ENCODE assay signal across 26 cellular contexts in genomic region chr3:37282996-37283395, GRCh38.
"Had no signal": no experiment of that assay in that cellular context is flagged by ENCODE, and none has a peak within 500 bp of the region (broad histone marks: within the 10 kb centered on the region; RNA-seq: fewer than 3 reads in every experiment).

No MANE protein-coding gene starts in this region.

- DNase-seq: activated CD4-positive, alpha-beta memory T cell treated with anti-CD3 and anti-CD28 coated beads for 36 hours; activated CD4-positive, alpha-beta T cell treated with anti-CD3 and anti-CD28 coated beads for 48 hours; activated effector memory CD4-positive, alpha-beta T cell treated with Interleukin-2 at 50 U/mL for 16 hours; activated naive CD4-positive, alpha-beta T cell treated with anti-CD3 and anti-CD28 coated beads, Interleukin-2, amount 10 ng/mL, durations not matched to agents 7 days and 5 days; activated T-cell treated with anti-CD3 and anti-CD28 coated beads, Interleukin-2, amount 50 U/mL, for 72 hours; aorta; effector CD8-positive, alpha-beta T cell; heart right ventricle; islet precursor cell; left colon; lower lobe of right lung; naive thymus-derived CD8-positive, alpha-beta T cell; ovary; spleen; stimulated activated CD4-positive, alpha-beta T cell treated with anti-CD3 and anti-CD28 coated beads, Interleukin-4, amount 100 ng/mL, for 1 hour; stimulated activated naive CD4-positive, alpha-beta T cell treated with Interleukin-2 at 50 U/mL for 16 hours; T1000 had no signal

- H3K4me3 ChIP-seq: esophagus muscularis mucosa, heart right ventricle, lower lobe of right lung, ovary, prostate gland, spleen, thoracic aorta, vagina had no signal

- H3K27ac Mint-ChIP-seq: activated CD4-positive, alpha-beta memory T cell treated with anti-CD3 and anti-CD28 coated beads for 36 hours; activated naive CD4-positive, alpha-beta T cell treated with anti-CD3 and anti-CD28 coated beads, Interleukin-2, amount 10 ng/mL, durations not matched to agents 7 days and 5 days; activated T-cell treated with anti-CD3 and anti-CD28 coated beads, Interleukin-2, amount 50 U/mL, for 72 hours; dendritic cell treated with granulocyte-macrophage colony-stimulating factor and Interleukin-4, amounts not matched to agents 40 ng/mL and 50 ng/mL, for 4 days; T-helper 1 cell treated with Interleukin-12 subunit alpha and Interleukin-12 subunit beta and Interleukin-4 antibody, amounts not matched to agents 30 μg/mL and 1 μg/mL, for 36 hours; type B pancreatic cell had no signal

- H3K36me3 ChIP-seq: ovary had no signal

- H3K27ac ChIP-seq: esophagus muscularis mucosa, lower lobe of right lung, neutrophil, ovary, prostate gland, spleen, thoracic aorta, vagina had no signal

- H3K4me3 Mint-ChIP-seq: activated CD4-positive, alpha-beta memory T cell treated with anti-CD3 and anti-CD28 coated beads for 36 hours; activated naive CD4-positive, alpha-beta T cell treated with anti-CD3 and anti-CD28 coated beads, Interleukin-2, amount 10 ng/mL, durations not matched to agents 7 days and 5 days; activated T-cell treated with anti-CD3 and anti-CD28 coated beads, Interleukin-2, amount 50 U/mL, for 72 hours; brain; dendritic cell treated with granulocyte-macrophage colony-stimulating factor and Interleukin-4, amounts not matched to agents 40 ng/mL and 50 ng/mL, for 4 days; naive thymus-derived CD8-positive, alpha-beta T cell; T-helper 1 cell treated with Interleukin-12 subunit alpha and Interleukin-12 subunit beta and Interleukin-4 antibody, amounts not matched to agents 30 μg/mL and 1 μg/mL, for 36 hours; type B pancreatic cell had no signal

- H3K9me3 ChIP-seq: esophagus muscularis mucosa, heart right ventricle, lower lobe of right lung, neutrophil, ovary, prostate gland, spleen, thoracic aorta, vagina had no signal

- H3K4me1 ChIP-seq: lower lobe of right lung, prostate gland had no signal

- H3K27me3 Mint-ChIP-seq: activated CD4-positive, alpha-beta memory T cell treated with anti-CD3 and anti-CD28 coated beads for 36 hours; activated naive CD4-positive, alpha-beta T cell treated with anti-CD3 and anti-CD28 coated beads, Interleukin-2, amount 10 ng/mL, durations not matched to agents 7 days and 5 days; brain; dendritic cell treated with granulocyte-macrophage colony-stimulating factor and Interleukin-4, amounts not matched to agents 40 ng/mL and 50 ng/mL, for 4 days; naive thymus-derived CD8-positive, alpha-beta T cell; type B pancreatic cell had no signal

- ATAC-seq: activated T-cell treated with anti-CD3 and anti-CD28 coated beads, Interleukin-2, amount 50 U/mL, for 72 hours; heart right ventricle; left colon; lower lobe of right lung; naive thymus-derived CD8-positive, alpha-beta T cell had no signal

- H3K27me3 ChIP-seq: esophagus muscularis mucosa, heart right ventricle, neutrophil, ovary, spleen, vagina had no signal

- H3K9me3 Mint-ChIP-seq: activated CD4-positive, alpha-beta memory T cell treated with anti-CD3 and anti-CD28 coated beads for 36 hours; activated naive CD4-positive, alpha-beta T cell treated with anti-CD3 and anti-CD28 coated beads, Interleukin-2, amount 10 ng/mL, durations not matched to agents 7 days and 5 days; activated T-cell treated with anti-CD3 and anti-CD28 coated beads, Interleukin-2, amount 50 U/mL, for 72 hours; brain; dendritic cell treated with granulocyte-macrophage colony-stimulating factor and Interleukin-4, amounts not matched to agents 40 ng/mL and 50 ng/mL, for 4 days; naive thymus-derived CD8-positive, alpha-beta T cell; T-helper 1 cell treated with Interleukin-12 subunit alpha and Interleukin-12 subunit beta and Interleukin-4 antibody, amounts not matched to agents 30 μg/mL and 1 μg/mL, for 36 hours; type B pancreatic cell had no signal
